Comparison of ENCODE assay signal across 10 cellular contexts in the genomic region with DNA sequence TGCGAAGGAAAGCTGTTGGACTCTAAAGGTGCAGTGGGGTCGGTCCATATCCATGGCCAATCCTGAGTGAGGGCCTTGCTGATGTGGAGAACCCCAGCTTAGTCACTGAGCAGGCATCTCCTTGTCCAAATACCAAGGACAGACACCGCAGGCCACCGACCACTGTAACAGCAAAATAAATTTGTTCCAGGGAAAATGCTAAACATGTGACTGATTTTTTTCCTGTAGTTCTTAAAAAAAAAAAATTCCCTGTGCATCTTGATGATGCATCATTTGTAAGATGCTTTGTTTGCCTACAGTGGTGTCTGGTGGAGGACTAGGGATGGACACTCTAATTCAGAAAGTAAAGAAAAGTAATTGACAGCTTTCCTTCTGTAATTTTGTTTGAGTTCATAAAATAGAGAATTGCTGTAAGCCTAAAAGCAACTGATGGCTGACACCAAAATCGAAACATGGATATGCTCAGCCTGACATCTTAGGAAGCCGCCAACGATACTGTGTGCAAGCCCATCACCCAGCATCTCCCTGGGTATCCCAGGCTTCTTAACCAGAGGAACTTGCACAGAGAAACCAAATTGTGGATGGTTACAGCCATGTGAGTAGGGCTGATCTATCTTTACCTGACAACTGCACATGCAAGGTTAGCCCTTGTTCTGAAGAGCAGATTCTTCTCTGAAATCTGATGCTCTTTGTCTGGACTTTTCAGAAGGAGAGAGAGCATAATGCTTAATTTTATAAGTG.
A peak's percentile ranks its signal among the peaks of the same experiment; 100 is the strongest.
DNase-seq lines count a peak whose midpoint lies in the region; ATAC-seq lines count a peak whose summit lies in the region.
"Had no signal": no experiment of that assay in that cellular context is flagged by ENCODE, and none has a peak within 500 bp of the region (broad histone marks: within the 10 kb centered on the region; RNA-seq: fewer than 3 reads in every experiment).

No MANE protein-coding gene starts in this region.

- no peaks in the 10 kb centered on the region for H4K20me1 ChIP-seq in BLaER1

- peak; percentile 6 for ATAC-seq in HG03159 (IDR thresholded peaks at IDR 0.05; ENCODE audit: unreplicated experiment)
- ATAC-seq in naive thymus-derived CD8-positive, alpha-beta T cell = no peak
- ATAC-seq in HG03175 (IDR thresholded peaks at IDR 0.05; ENCODE audit: unreplicated experiment) = no peak
- ATAC-seq in HG03108 (IDR thresholded peaks at IDR 0.05; ENCODE audit: unreplicated experiment) = no peak

- H3K4me3 Mint-ChIP-seq in activated naive CD8-positive, alpha-beta T cell = peak overlapping the region; percentile 46
- H3K4me3 Mint-ChIP-seq in naive thymus-derived CD8-positive, alpha-beta T cell = peak overlapping the region in 7 of 10 donors; percentile 40 to 76 (median 67)
- H3K4me3 Mint-ChIP-seq: neural crest cell had no signal

- no peaks in the 10 kb centered on the region for H3K27me3 Mint-ChIP-seq in activated naive CD8-positive, alpha-beta T cell
- H3K27me3 Mint-ChIP-seq in naive thymus-derived CD8-positive, alpha-beta T cell = peaks cover 0 to 2% (median 0%) of the 10 kb centered on the region in 5 donors

- H3K9me3 Mint-ChIP-seq in activated naive CD8-positive, alpha-beta T cell (ENCODE audit: low read depth) = no peaks in the 10 kb centered on the region
- peaks cover 0 to 5% (median 0%) of the 10 kb centered on the region in 9 donors for H3K9me3 Mint-ChIP-seq in naive thymus-derived CD8-positive, alpha-beta T cell

- POLR2A ChIA-PET in naive thymus-derived CD8-positive, alpha-beta T cell (lab: Charles Lee) = interaction anchor here (0.9 to 1.3 kb wide), 4 partner anchors 19 to 189 kb away, joined by 3 to 5 read pairs (median 4); a partner anchor contains a TSS

- H3K4me3 ChIP-seq in BLaER1 = no peak overlapping the region
- H3K4me3 ChIP-seq: GM23248 had no signal

- H3K27me3 ChIP-seq in BLaER1 = no peaks in the 10 kb centered on the region

- peak overlapping the region; percentile 50; the same call in 1 of the 2 replicates for H3K9ac ChIP-seq in BLaER1
- H3K9ac ChIP-seq: GM23248 had no signal

- peak overlapping the region; percentile 94 for H3K27ac Mint-ChIP-seq in activated naive CD8-positive, alpha-beta T cell
- peak overlapping the region; percentile 58 to 96 (median 90) for H3K27ac Mint-ChIP-seq in naive thymus-derived CD8-positive, alpha-beta T cell

- peaks cover 38% of the 10 kb centered on the region for H3K4me1 ChIP-seq in BLaER1

- no peaks in the 10 kb centered on the region for H3K36me3 Mint-ChIP-seq in activated naive CD8-positive, alpha-beta T cell
- no peaks in the 10 kb centered on the region for H3K36me3 Mint-ChIP-seq in naive thymus-derived CD8-positive, alpha-beta T cell

- H3K36me3 ChIP-seq in BLaER1 = no peaks in the 10 kb centered on the region

- H3K4me2 ChIP-seq in BLaER1 = peak overlapping the region; percentile 74

- peaks cover 18% of the 10 kb centered on the region for H3K9me3 ChIP-seq in BLaER1

- no peak for DNase-seq in naive thymus-derived CD8-positive, alpha-beta T cell
- DNase-seq in activated effector memory CD4-positive, alpha-beta T cell treated with Interleukin-2 at 50 U/mL for 16 hours = no peak
- no peak for DNase-seq in NCI-H226
- DNase-seq: GM23248 had no signal

- H3K4me1 Mint-ChIP-seq in activated naive CD8-positive, alpha-beta T cell (ENCODE audit: low read depth) = peaks cover 45% of the 10 kb centered on the region
- peaks cover 16 to 51% (median 35%) of the 10 kb centered on the region in 4 donors for H3K4me1 Mint-ChIP-seq in naive thymus-derived CD8-positive, alpha-beta T cell

- peak overlapping the region; percentile 54; the same call in 1 of the 2 replicates for H3K27ac ChIP-seq in BLaER1
- H3K27ac ChIP-seq: GM23248 had no signal
